In genomic region chr17:65987988-65988387, GRCh38 we compare ENCODE assay signal across 9 cellular contexts.
DNase-seq lines count a peak whose midpoint lies in the region; ATAC-seq lines count a peak whose summit lies in the region.
"Had no signal": no experiment of that assay in that cellular context is flagged by ENCODE, and none has a peak within 500 bp of the region (broad histone marks: within the 10 kb centered on the region; RNA-seq: fewer than 3 reads in every experiment).

No MANE protein-coding gene starts in this region.

- peaks cover 2% of the 10 kb centered on the region for H3K36me3 Mint-ChIP-seq in activated CD8-positive, alpha-beta memory T cell treated with anti-CD3 and anti-CD28 coated beads, Interleukin-2, amount 10 ng/mL, durations not matched to agents 7 days and 5 days
- peaks cover 0 to 5% (median 0%) of the 10 kb centered on the region in 3 donors for H3K36me3 Mint-ChIP-seq in immature natural killer cell

- peaks cover 7% of the 10 kb centered on the region for H3K9me3 Mint-ChIP-seq in activated CD8-positive, alpha-beta memory T cell treated with anti-CD3 and anti-CD28 coated beads, Interleukin-2, amount 10 ng/mL, durations not matched to agents 7 days and 5 days (ENCODE audit: low read depth)
- H3K9me3 Mint-ChIP-seq in immature natural killer cell, result peaks cover 8 to 22% (median 18%) of the 10 kb centered on the region in 6 donors

- CTCF ChIA-PET in activated CD8-positive, alpha-beta memory T cell treated with anti-CD3 and anti-CD28 coated beads, Interleukin-2, amount 10 ng/mL, durations not matched to agents 7 days and 5 days (lab: Charles Lee), result interaction anchor here (0.6 to 2.8 kb wide), 3 partner anchors 244 to 756 kb away, joined by 3 to 9 read pairs (median 5); no protein-coding TSS in a partner anchor

- DNase-seq in NCI-H748 (lab: John Stamatoyannopoulos, UW; ENCODE audit: unreplicated experiment), result peak; percentile 38
- DNase-seq in NCI-H748 treated with DMSO at 0.1 percent for 48 hours (lab: John Stamatoyannopoulos, UW), result no peak
- peak; percentile 15 for DNase-seq in NCI-H2081 treated with DMSO at 0.1 percent for 48 hours (lab: John Stamatoyannopoulos, UW)
- peak; percentile 70 for DNase-seq in dermis blood vessel endothelial cell
- DNase-seq in renal cortical epithelial cell (ENCODE audit: low read depth), result peak; percentile 25
- DNase-seq in activated CD8-positive, alpha-beta memory T cell treated with anti-CD3 and anti-CD28 coated beads, Interleukin-2, amount 10 ng/mL, durations not matched to agents 7 days and 5 days, result no peak
- DNase-seq in immature natural killer cell, result no peak

- ATAC-seq in activated CD8-positive, alpha-beta memory T cell treated with anti-CD3 and anti-CD28 coated beads, Interleukin-2, amount 10 ng/mL, durations not matched to agents 7 days and 5 days, result no peak
- ATAC-seq in GM21717 (IDR thresholded peaks at IDR 0.05; ENCODE audit: unreplicated experiment), result no peak

- no peak overlapping the region for H3K4me3 Mint-ChIP-seq in activated CD8-positive, alpha-beta memory T cell treated with anti-CD3 and anti-CD28 coated beads, Interleukin-2, amount 10 ng/mL, durations not matched to agents 7 days and 5 days
- no peak overlapping the region for H3K4me3 Mint-ChIP-seq in immature natural killer cell
- H3K4me3 Mint-ChIP-seq: CD4-positive, alpha-beta memory T cell had no signal

- H3K27me3 Mint-ChIP-seq in activated CD8-positive, alpha-beta memory T cell treated with anti-CD3 and anti-CD28 coated beads, Interleukin-2, amount 10 ng/mL, durations not matched to agents 7 days and 5 days, result no peaks in the 10 kb centered on the region
- peaks cover 2 to 11% (median 4%) of the 10 kb centered on the region in 3 donors for H3K27me3 Mint-ChIP-seq in immature natural killer cell (ENCODE audit: low read depth in 3 of 3)

- H3K27ac Mint-ChIP-seq in activated CD8-positive, alpha-beta memory T cell treated with anti-CD3 and anti-CD28 coated beads, Interleukin-2, amount 10 ng/mL, durations not matched to agents 7 days and 5 days, result no peak overlapping the region
- no peak overlapping the region for H3K27ac Mint-ChIP-seq in immature natural killer cell
- H3K27ac Mint-ChIP-seq: CD4-positive, alpha-beta memory T cell had no signal

- H3K4me1 Mint-ChIP-seq in activated CD8-positive, alpha-beta memory T cell treated with anti-CD3 and anti-CD28 coated beads, Interleukin-2, amount 10 ng/mL, durations not matched to agents 7 days and 5 days, result no peaks in the 10 kb centered on the region
- no peaks in the 10 kb centered on the region for H3K4me1 Mint-ChIP-seq in immature natural killer cell
- H3K4me1 Mint-ChIP-seq: CD4-positive, alpha-beta memory T cell had no signal

Comparison
In these comparisons a context has a peak if more than half of its experiments do, and no peak if none do; other contexts are left out.
1. DNase-seq: peak in NCI-H748 (single experiment), NCI-H2081 treated with DMSO at 0.1 percent for 48 hours (single experiment), dermis blood vessel endothelial cell (single experiment) and renal cortical epithelial cell (single experiment); none in NCI-H748 treated with DMSO at 0.1 percent for 48 hours (single experiment), activated CD8-positive, alpha-beta memory T cell treated with anti-CD3 and anti-CD28 coated beads, Interleukin-2, amount 10 ng/mL, durations not matched to agents 7 days and 5 days (single experiment) and immature natural killer cell (0 of 3).